ENCODE assay signal across 22 cellular contexts in genomic region chr20:15512916-15513315, GRCh38.
"Had no signal": no experiment of that assay in that cellular context is flagged by ENCODE, and none has a peak within 500 bp of the region (broad histone marks: within the 10 kb centered on the region; RNA-seq: fewer than 3 reads in every experiment).

No MANE protein-coding gene starts in this region.

- H3K4me2 ChIP-seq: KMS-11 had no signal

- H3K4me1 Mint-ChIP-seq: IgD-negative memory B cell had no signal

- H3K36me3 ChIP-seq: SJCRH30 had no signal

- H3K4me3 ChIP-seq: K562, SJCRH30 had no signal

- H3K4me1 ChIP-seq: SJCRH30 had no signal

- H3K9me3 ChIP-seq: SJCRH30 had no signal

- H3K4me3 Mint-ChIP-seq: IgD-negative memory B cell had no signal

- DNase-seq: Kasumi-1; MM.1S; NCI-H1092 treated with DMSO at 0.1 percent for 48 hours; NCI-H1436; NCI-H187; NCI-H2029 treated with DMSO at 0.1 percent for 48 hours; NCI-H2171 treated with DMSO at 0.1 percent for 48 hours; NCI-H226; NCI-H446; NCI-H510A; NCI-H524 treated with DMSO at 0.1 percent for 48 hours; NCI-H69; NCI-H774; NK-92 treated with Interleukin-12 subunit alpha and Interleukin-12 subunit beta, amount 100 ng/mL, for 24 hours; PC-3; SHP77 treated with DMSO at 0.1 percent for 48 hours; SJCRH30 had no signal

- H3K9ac ChIP-seq: KMS-11 had no signal

- H3K27ac ChIP-seq: HL-60, KMS-11, RWPE1, SJCRH30 had no signal

- H3K27me3 ChIP-seq: SJCRH30 had no signal
